ENCODE assay signal across 2 cellular contexts in genomic region chr6:87696817-87697216, GRCh38.
TF ChIP-seq lines count a peak whose summit lies in the region.

No MANE protein-coding gene starts in this region.

TF ChIP-seq in GM12878, 131 proteins besides CTCF, POLR2A, EP300 and RAD21:
- TF ChIP-seq MLLT1 (IDR thresholded peaks at IDR 0.05) (peak; percentile 85; the same call in 1 of the 2 replicates), POLR2AphosphoS5 (IDR thresholded peaks at IDR 0.05; ENCODE audit: low read length) (0 out of 2 replicates have a peak, but pooled peaks have one; percentile 2)
TF ChIP-seq in GM12878: peak in this region for 2; not testable (repeated sequence) for 129.

TF ChIP-seq in HepG2, 621 proteins besides CTCF, POLR2A, EP300 and RAD21:
- TF ChIP-seq ZBTB33 (CRISPR knock-in tag; IDR thresholded peaks at IDR 0.05) (peak; percentile 55; the same call in 1 of the 2 replicates), ZNF770 (CRISPR knock-in tag; IDR thresholded peaks at IDR 0.05) (peak; percentile 84), ZNF362 (CRISPR knock-in tag; IDR thresholded peaks at IDR 0.05; ENCODE audit: borderline replicate concordance) (peak; percentile 60; the same call in 1 of the 2 replicates)
TF ChIP-seq in HepG2: peak in this region for 3; not testable (repeated sequence) for 618.
